8 cellular contexts compared by ENCODE assay signal in genomic region chr4:33465565-33465964, GRCh38.
"Had no signal": no experiment of that assay in that cellular context is flagged by ENCODE, and none has a peak within 500 bp of the region (broad histone marks: within the 10 kb centered on the region; RNA-seq: fewer than 3 reads in every experiment).

No MANE protein-coding gene starts in this region.

- H3K27ac ChIP-seq: GM23248, KMS-11 had no signal

- H3K4me3 Mint-ChIP-seq: H9 had no signal

- H2AFZ ChIP-seq: GM23248 had no signal

- H3K9ac ChIP-seq: GM23248, KMS-11 had no signal

- H3K4me2 ChIP-seq: KMS-11 had no signal

- FAIRE-seq: H54, HTR-8/SVneo had no signal

- H3K4me3 ChIP-seq: GM23248 had no signal

- DNase-seq: GM23248, GOT3, H9, HCEC 1CT, KBM-7 had no signal

- H3K4me1 Mint-ChIP-seq: H9 had no signal

- H3K27ac Mint-ChIP-seq: H9 had no signal
